In genomic region chr2:43075054-43075593, GRCh38 we compare ENCODE assay signal across 9 cellular contexts.
A peak's percentile ranks its signal among the peaks of the same experiment; 100 is the strongest.
DNase-seq lines count a peak whose midpoint lies in the region; ATAC-seq and TF ChIP-seq lines count a peak whose summit lies in the region.
"Had no signal": no experiment of that assay in that cellular context is flagged by ENCODE, and none has a peak within 500 bp of the region (broad histone marks: within the 10 kb centered on the region; RNA-seq: fewer than 3 reads in every experiment).

No MANE protein-coding gene starts in this region.

- no peak overlapping the region for H3K4me3 ChIP-seq in SJSA1
- H3K4me3 ChIP-seq in fibroblast of villous mesenchyme (ENCODE audit: low read depth, low read length) = no peak overlapping the region
- H3K4me3 ChIP-seq in psoas muscle = no peak overlapping the region

- no peaks in the 10 kb centered on the region for H3K36me3 ChIP-seq in SJSA1
- no peaks in the 10 kb centered on the region for H3K36me3 ChIP-seq in psoas muscle (ENCODE audit: insufficient read depth in 1 of 2, low read depth in 1 of 2)

- no peak for TF ChIP-seq CTCF in fibroblast of villous mesenchyme (IDR thresholded peaks at IDR 0.05; ENCODE audit: insufficient read depth, low read depth, low read length)
- peak; percentile 25 for TF ChIP-seq CTCF in psoas muscle (IDR thresholded peaks at IDR 0.05)

- intact Hi-C loops in psoas muscle (cut with DNase I) = no loop called here

- 7 to 14% (median 11%) methylated on average over 4 of the region's 4 CpGs for WGBS in psoas muscle, 3 donors

- H3K27ac ChIP-seq in SJSA1 = peak overlapping the region; percentile 90
- H3K27ac ChIP-seq in psoas muscle = peak overlapping the region; percentile 80

- H3K4me1 ChIP-seq in SJSA1 (replicated peaks) (peaks cover 56% of the 10 kb centered on the region), psoas muscle (peaks cover 50% of the 10 kb centered on the region)

- in situ Hi-C loops in Caki2 (cut with HindIII; ENCODE audit: low pct_unique_long_range_greater_than_20kb, low sequenced_read_pairs) = no loop called here

- no peaks in the 10 kb centered on the region for H3K27me3 ChIP-seq in SJSA1 (replicated peaks)
- H3K27me3 ChIP-seq in psoas muscle (ENCODE audit: insufficient read depth in 3 of 3, low read length in 2 of 3) = no peaks in the 10 kb centered on the region

- no peaks in the 10 kb centered on the region for H3K9me3 ChIP-seq in SJSA1 (replicated peaks)
- H3K9me3 ChIP-seq in psoas muscle = no peaks in the 10 kb centered on the region

- ATAC-seq in psoas muscle = peak; percentile 84 to 90 (median 88)
- no peak for ATAC-seq in HG03432 (IDR thresholded peaks at IDR 0.05; ENCODE audit: unreplicated experiment)
- no peak for ATAC-seq in GM18868 (IDR thresholded peaks at IDR 0.05; ENCODE audit: unreplicated experiment)
- no peak for ATAC-seq in GM18511 (IDR thresholded peaks at IDR 0.05; ENCODE audit: unreplicated experiment)
- no peak for ATAC-seq in HG02588 (IDR thresholded peaks at IDR 0.05; ENCODE audit: unreplicated experiment)

- peak; percentile 35 for DNase-seq in Caki2 (ENCODE audit: low read depth)
- DNase-seq in SJSA1 (ENCODE audit: low read depth in 1 of 2, low spot score in 2 of 2) = peak; percentile 94 to 97
- peak; percentile 98 for DNase-seq in fibroblast of villous mesenchyme (ENCODE audit: low read depth)
- peak; percentile 87 to 93 for DNase-seq in psoas muscle
- DNase-seq: activated CD4-positive, alpha-beta T cell treated with anti-CD3 and anti-CD28 coated beads, Interleukin-2, amount 10 ng/mL, durations not matched to agents 24 days and 14 days had no signal

Comparison
In these comparisons a context has a peak if more than half of its experiments do, and no peak if none do; other contexts are left out.
1. DNase-seq: peak in every context shown above with its lines; median percentile 98 in fibroblast of villous mesenchyme; 96 in SJSA1; 90 in psoas muscle; 35 in Caki2.
2. ATAC-seq: peak in psoas muscle (4 of 4); none in HG03432 (single experiment), GM18868 (single experiment), GM18511 (single experiment) and HG02588 (single experiment).